In genomic region chr6:42744351-42744890, GRCh38 we compare ENCODE assay signal across 8 cellular contexts. TPM values are rescaled to one million over a fixed set of nuclear protein-coding genes. Genes with fewer than 3 reads are reported as not detected.
A peak's percentile ranks its signal among the peaks of the same experiment; 100 is the strongest.
DNase-seq lines count a peak whose midpoint lies in the region; ATAC-seq, FAIRE-seq and TF ChIP-seq lines count a peak whose summit lies in the region.

No MANE protein-coding gene starts in this region.

- peaks cover 24% of the 10 kb centered on the region for H3K79me2 ChIP-seq in HepG2 (ENCODE audit: insufficient read depth, low read length)

- no peak for TF ChIP-seq RAD21 in HepG2 (CRISPR knock-in tag; IDR thresholded peaks at IDR 0.05)

- no peaks in the 10 kb centered on the region; a peak in 1 of 5 replicates for H3K27me3 ChIP-seq in HepG2 (ENCODE audit: control insufficient read depth in 1 of 2, insufficient read depth in 2 of 2, low read length in 2 of 2)
- H3K27me3 ChIP-seq in tibial nerve = no peaks in the 10 kb centered on the region

- intact Hi-C loops in HepG2 (cut with micrococcal nuclease; ENCODE audit: unreplicated experiment) = loop anchor here (10.0 kb wide), 1 partner anchor 180 kb away; the partner anchor contains the start of gene UBR2

- POLR2A ChIA-PET in activated naive CD8-positive, alpha-beta T cell treated with anti-CD3 and anti-CD28 coated beads, Interleukin-2, amount 10 ng/mL, durations not matched to agents 7 days and 5 days (lab: Charles Lee) = interaction anchor here (0.9 to 8.0 kb wide), 7 partner anchors 15 to 181 kb away, joined by 3 to 450 read pairs (median 13); partner anchors contain the start of genes BICRAL, RPL7L1 and UBR2
- POLR2A ChIA-PET in HepG2 (lab: Yijun Ruan, JAX) = interaction anchor here (1.8 to 8.3 kb wide), 7 partner anchors 12 to 180 kb away, joined by 5 to 270 read pairs (median 21); partner anchors contain the start of genes BICRAL and UBR2

- no peaks in the 10 kb centered on the region for H3K27me3 Mint-ChIP-seq in activated naive CD8-positive, alpha-beta T cell treated with anti-CD3 and anti-CD28 coated beads, Interleukin-2, amount 10 ng/mL, durations not matched to agents 7 days and 5 days

- no peaks in the 10 kb centered on the region for H3K9me3 Mint-ChIP-seq in activated naive CD8-positive, alpha-beta T cell treated with anti-CD3 and anti-CD28 coated beads, Interleukin-2, amount 10 ng/mL, durations not matched to agents 7 days and 5 days

- H3K27ac ChIP-seq in HepG2 (ENCODE audit: extremely low read length, insufficient read depth, low read length) = peak overlapping the region; percentile 93
- peak overlapping the region in 1 of 4 donors; percentile 94 for H3K27ac ChIP-seq in tibial nerve

- H3K4me3 ChIP-seq in HepG2 (replicated peaks in 1 of 3; ENCODE audit: insufficient read depth in 1 of 3, low read depth in 2 of 3, low read length in 3 of 3) (peak overlapping the region; percentile 83 to 100 (median 99)), tibial nerve (peak overlapping the region; percentile 85 to 96 (median 94))

- peak overlapping the region; percentile 100 for H3K27ac Mint-ChIP-seq in activated naive CD8-positive, alpha-beta T cell treated with anti-CD3 and anti-CD28 coated beads, Interleukin-2, amount 10 ng/mL, durations not matched to agents 7 days and 5 days

- WGBS in HepG2 (ENCODE audit: low lambda C conversion rate) = 84% methylated on average over 21 of the region's 21 CpGs
- 69 to 71% methylated on average over 21 of the region's 21 CpGs for WGBS in tibial nerve, 2 donors

- no peak for FAIRE-seq in HepG2 (lab: Jason Lieb, UNC)
- FAIRE-seq in frontal cortex (lab: Jason Lieb, UNC) = no peak

- H3K36me3 ChIP-seq in HepG2 (replicated peaks in 1 of 2; ENCODE audit: control insufficient read depth in 1 of 2, insufficient read depth in 2 of 2, low read length in 2 of 2) (no peaks in the 10 kb centered on the region), tibial nerve (no peaks in the 10 kb centered on the region)

- H3K9ac ChIP-seq in HepG2 (ENCODE audit: insufficient read depth, low read depth, low read length) = peak overlapping the region; percentile 98

- peak overlapping the region; percentile 100 for H3K4me3 Mint-ChIP-seq in activated naive CD8-positive, alpha-beta T cell treated with anti-CD3 and anti-CD28 coated beads, Interleukin-2, amount 10 ng/mL, durations not matched to agents 7 days and 5 days

- H3K4me2 ChIP-seq in HepG2 (ENCODE audit: low read depth, low read length) = peak overlapping the region; percentile 96

- peaks cover 21% of the 10 kb centered on the region for H3K4me1 Mint-ChIP-seq in activated naive CD8-positive, alpha-beta T cell treated with anti-CD3 and anti-CD28 coated beads, Interleukin-2, amount 10 ng/mL, durations not matched to agents 7 days and 5 days

- in situ Hi-C loops in HepG2 (cut with HindIII; ENCODE audit: extremely low pct_ligation_motif_present, low pct_unique_long_range_greater_than_20kb) = no loop called here

- H4K20me1 ChIP-seq in HepG2 (ENCODE audit: insufficient read depth, low read length) = peaks cover 14% of the 10 kb centered on the region; the same call in 1 of the 2 replicates

- H3K9me3 ChIP-seq in HepG2 (ENCODE audit: low read length) (no peaks in the 10 kb centered on the region), tibial nerve (no peaks in the 10 kb centered on the region)

- CTCF ChIA-PET in HepG2 (lab: Yijun Ruan, JAX; ENCODE audit: low intra/inter-chr PET ratio, low total read pairs) = no interaction called here

- no peak for TF ChIP-seq POLR2A in HepG2 (IDR thresholded peaks at IDR 0.05; ENCODE audit: insufficient read depth in 1 of 2, low read depth in 2 of 2, low read length in 2 of 2)
- no peak for TF ChIP-seq POLR2A in tibial nerve (IDR thresholded peaks at IDR 0.05)

- no TSS peak for BruUV-seq in HepG2 (replicated peaks; lab: Mats Ljungman, UMichigan)

- no peak overlapping the region for H2AFZ ChIP-seq in HepG2 (ENCODE audit: low read length)

- DNase-seq in activated effector memory CD4-positive, alpha-beta T cell treated with anti-CD3 and anti-CD28 coated beads, Interleukin-2, amount 50 U/mL, for 16 hours = peak; percentile 50
- DNase-seq in activated effector memory CD4-positive, alpha-beta T cell treated with Interleukin-2 at 50 U/mL for 16 hours = no peak
- DNase-seq in activated naive CD8-positive, alpha-beta T cell treated with anti-CD3 and anti-CD28 coated beads, Interleukin-2, amount 10 ng/mL, durations not matched to agents 7 days and 5 days = no peak
- no peak for DNase-seq in HepG2 (ENCODE audit: low spot score)
- DNase-seq in tibial nerve (ENCODE audit: low spot score in 2 of 2) = no peak
- DNase-seq in NCI-H187 (lab: John Stamatoyannopoulos, UW) = no peak
- no peak for DNase-seq in cortex of kidney (lab: John Stamatoyannopoulos, UW)
- DNase-seq in frontal cortex (ENCODE audit: low spot score in 2 of 2) = no peak

- H3K4me1 ChIP-seq in HepG2 (ENCODE audit: insufficient read depth, low read length) = peaks cover 48% of the 10 kb centered on the region
- peaks cover 0 to 36% (median 22%) of the 10 kb centered on the region in 4 donors for H3K4me1 ChIP-seq in tibial nerve

- no peak for TF ChIP-seq CTCF in HepG2 (CRISPR knock-in tag; IDR thresholded peaks at IDR 0.05)
- no peak for TF ChIP-seq CTCF in tibial nerve (IDR thresholded peaks at IDR 0.05)

- no peak for TF ChIP-seq EP300 in HepG2 (IDR thresholded peaks at IDR 0.05; ENCODE audit: low read depth in 2 of 2, low read length in 2 of 2)
- TF ChIP-seq EP300 in HepG2 (CRISPR knock-in tag; IDR thresholded peaks at IDR 0.05; ENCODE audit: borderline replicate concordance) = no peak
- TF ChIP-seq EP300 in tibial nerve (IDR thresholded peaks at IDR 0.05) = no peak

- H3K36me3 Mint-ChIP-seq in activated naive CD8-positive, alpha-beta T cell treated with anti-CD3 and anti-CD28 coated beads, Interleukin-2, amount 10 ng/mL, durations not matched to agents 7 days and 5 days = peaks cover 17% of the 10 kb centered on the region

- no peak for ATAC-seq in activated naive CD8-positive, alpha-beta T cell treated with anti-CD3 and anti-CD28 coated beads, Interleukin-2, amount 10 ng/mL, durations not matched to agents 7 days and 5 days (ENCODE audit: low read depth)
- ATAC-seq in HepG2 = no peak

RNA-seq across cellular contexts. Expression of gene TBCC, which starts 1.5 kb away (rescaled TPM):
- total RNA-seq in activated naive CD8-positive, alpha-beta T cell treated with anti-CD3 and anti-CD28 coated beads, Interleukin-2, amount 10 ng/mL, durations not matched to agents 7 days and 5 days = 10 to 100 TPM; 48.6 to 50.4 TPM
- total RNA-seq in HepG2 (2016; rRNA removed; fragmentation: Illumina TruSeq; extraction: Trizol) (36.1 and 43.2 TPM in 2 replicates), tibial nerve (10 to 100 TPM; 20.7 to 29.4 (median 25.4) TPM), frontal cortex (79.1 TPM)
- total RNA-seq in HepG2 (2016; cell fraction: cytosol; rRNA removed; fragmentation: Illumina TruSeq; extraction: Trizol; ENCODE audit: low read depth) = 13.4 and 14.0 TPM in 2 replicates
- total RNA-seq in HepG2 (2016; cell fraction: insoluble cytoplasmic fraction; rRNA removed; fragmentation: Illumina TruSeq; extraction: Trizol) = 37.2 and 41.5 TPM in 2 replicates
- total RNA-seq in HepG2 (2016; cell fraction: membrane; rRNA removed; fragmentation: Illumina TruSeq; extraction: Trizol) = 20.4 and 22.9 TPM in 2 replicates
- 17.5 and 20.0 TPM in 2 replicates for total RNA-seq in HepG2 (2016; cell fraction: nucleus; rRNA removed; fragmentation: Illumina TruSeq; extraction: Trizol)
- 14.8 and 18.0 TPM in 2 replicates for polyA plus RNA-seq in HepG2 (2011; rRNA removed)
- 14.9 and 15.6 TPM in 2 replicates for polyA plus RNA-seq in HepG2 (2011; cell fraction: cytosol; rRNA removed)
- 12.6 and 13.8 TPM in 2 replicates for polyA plus RNA-seq in HepG2 (2011; cell fraction: nucleus; rRNA removed)
- 12.0 and 15.3 TPM in 2 replicates for polyA plus RNA-seq in HepG2 (2012)
- 5.2 and 5.5 TPM in 2 replicates for polyA plus RNA-seq in HepG2 (2016; cell fraction: cytosol; fragmentation: Illumina TruSeq; extraction: Trizol; ENCODE audit: low read depth)
- 26.8 and 28.7 TPM in 2 replicates for polyA plus RNA-seq in HepG2 (2016; cell fraction: insoluble cytoplasmic fraction; fragmentation: Illumina TruSeq; extraction: Trizol; ENCODE audit: low read depth)
- 7.8 and 9.2 TPM in 2 replicates for polyA plus RNA-seq in HepG2 (2016; cell fraction: membrane; fragmentation: Illumina TruSeq; extraction: Trizol; ENCODE audit: low read depth)
- 20.6 and 21.7 TPM in 2 replicates for polyA plus RNA-seq in HepG2 (2016; cell fraction: nucleus; fragmentation: Illumina TruSeq; extraction: Trizol; ENCODE audit: insufficient read depth, low read depth)
- 10.7 and 14.8 TPM in 2 replicates for polyA minus RNA-seq in HepG2 (2011; rRNA and poly(A)+ RNA removed; ENCODE audit: low replicate concordance)
- polyA minus RNA-seq in HepG2 (2011; cell fraction: cytosol; rRNA and poly(A)+ RNA removed) = 8.2 and 9.3 TPM in 2 replicates
- polyA minus RNA-seq in HepG2 (2011; cell fraction: nucleus; rRNA and poly(A)+ RNA removed) = 7.6 and 7.7 TPM in 2 replicates

RNA-seq across cellular contexts. Expression of gene PRPH2, which starts 22.0 kb away (rescaled TPM):
- under 1 TPM; 0.08 to 0.09 TPM for total RNA-seq in activated naive CD8-positive, alpha-beta T cell treated with anti-CD3 and anti-CD28 coated beads, Interleukin-2, amount 10 ng/mL, durations not matched to agents 7 days and 5 days
- 0.04 and 0.06 TPM in 2 replicates for total RNA-seq in HepG2 (2016; rRNA removed; fragmentation: Illumina TruSeq; extraction: Trizol)
- 0.10 TPM in 1 of 2 replicates, not detected in the other for total RNA-seq in HepG2 (2016; cell fraction: cytosol; rRNA removed; fragmentation: Illumina TruSeq; extraction: Trizol; ENCODE audit: low read depth)
- total RNA-seq in HepG2 (2016; cell fraction: insoluble cytoplasmic fraction; rRNA removed; fragmentation: Illumina TruSeq; extraction: Trizol) = 0.04 TPM in 1 of 2 replicates, not detected in the other
- total RNA-seq in HepG2 (2016; cell fraction: membrane; rRNA removed; fragmentation: Illumina TruSeq; extraction: Trizol) = 0.10 TPM in 1 of 2 replicates, not detected in the other
- total RNA-seq in HepG2 (2016; cell fraction: nucleus; rRNA removed; fragmentation: Illumina TruSeq; extraction: Trizol) = not detected in 2 replicates
- 0.03 and 0.05 TPM in 2 replicates for polyA plus RNA-seq in HepG2 (2011; rRNA removed)
- 0.05 TPM in 2 replicates for polyA plus RNA-seq in HepG2 (2011; cell fraction: cytosol; rRNA removed)
- 0.08 TPM in 1 of 2 replicates, not detected in the other for polyA plus RNA-seq in HepG2 (2011; cell fraction: nucleus; rRNA removed)
- polyA plus RNA-seq in HepG2 (2012) = not detected in 2 replicates
- not detected in 2 replicates for polyA plus RNA-seq in HepG2 (2016; cell fraction: cytosol; fragmentation: Illumina TruSeq; extraction: Trizol; ENCODE audit: low read depth)
- not detected in 2 replicates for polyA plus RNA-seq in HepG2 (2016; cell fraction: insoluble cytoplasmic fraction; fragmentation: Illumina TruSeq; extraction: Trizol; ENCODE audit: low read depth)
- not detected in 2 replicates for polyA plus RNA-seq in HepG2 (2016; cell fraction: membrane; fragmentation: Illumina TruSeq; extraction: Trizol; ENCODE audit: low read depth)
- polyA plus RNA-seq in HepG2 (2016; cell fraction: nucleus; fragmentation: Illumina TruSeq; extraction: Trizol; ENCODE audit: insufficient read depth, low read depth) = not detected in 2 replicates
- polyA minus RNA-seq in HepG2 (2011; rRNA and poly(A)+ RNA removed; ENCODE audit: low replicate concordance) = not detected in 2 replicates
- not detected in 2 replicates for polyA minus RNA-seq in HepG2 (2011; cell fraction: cytosol; rRNA and poly(A)+ RNA removed)
- polyA minus RNA-seq in HepG2 (2011; cell fraction: nucleus; rRNA and poly(A)+ RNA removed) = 0.12 TPM in 1 of 2 replicates, not detected in the other
- 1 to 10 TPM in 2 of 4 donors, under 1 TPM in 1, not detected in 1; 0.22 to 1.5 (median 1.2) TPM for total RNA-seq in tibial nerve
- 6.1 TPM for total RNA-seq in frontal cortex

RNA-seq across cellular contexts. Expression of gene BICRAL, which starts 37.4 kb away (rescaled TPM):
- total RNA-seq in activated naive CD8-positive, alpha-beta T cell treated with anti-CD3 and anti-CD28 coated beads, Interleukin-2, amount 10 ng/mL, durations not matched to agents 7 days and 5 days = 10 to 100 TPM; 28.3 to 29.6 TPM
- total RNA-seq in HepG2 (2016; rRNA removed; fragmentation: Illumina TruSeq; extraction: Trizol) = 5.0 and 6.8 TPM in 2 replicates
- 1.6 and 1.9 TPM in 2 replicates for total RNA-seq in HepG2 (2016; cell fraction: cytosol; rRNA removed; fragmentation: Illumina TruSeq; extraction: Trizol; ENCODE audit: low read depth)
- 4.5 and 6.4 TPM in 2 replicates for total RNA-seq in HepG2 (2016; cell fraction: insoluble cytoplasmic fraction; rRNA removed; fragmentation: Illumina TruSeq; extraction: Trizol)
- total RNA-seq in HepG2 (2016; cell fraction: membrane; rRNA removed; fragmentation: Illumina TruSeq; extraction: Trizol) = 4.8 and 5.3 TPM in 2 replicates
- total RNA-seq in HepG2 (2016; cell fraction: nucleus; rRNA removed; fragmentation: Illumina TruSeq; extraction: Trizol) = 4.9 and 6.1 TPM in 2 replicates
- 11.1 and 13.5 TPM in 2 replicates for polyA plus RNA-seq in HepG2 (2011; rRNA removed)
- 9.5 and 11.4 TPM in 2 replicates for polyA plus RNA-seq in HepG2 (2011; cell fraction: cytosol; rRNA removed)
- polyA plus RNA-seq in HepG2 (2011; cell fraction: nucleus; rRNA removed) = 9.0 and 9.1 TPM in 2 replicates
- 7.3 and 7.8 TPM in 2 replicates for polyA plus RNA-seq in HepG2 (2012)
- 0.24 and 0.26 TPM in 2 replicates for polyA plus RNA-seq in HepG2 (2016; cell fraction: cytosol; fragmentation: Illumina TruSeq; extraction: Trizol; ENCODE audit: low read depth)
- polyA plus RNA-seq in HepG2 (2016; cell fraction: insoluble cytoplasmic fraction; fragmentation: Illumina TruSeq; extraction: Trizol; ENCODE audit: low read depth) = 5.3 and 6.6 TPM in 2 replicates
- 1.5 and 1.7 TPM in 2 replicates for polyA plus RNA-seq in HepG2 (2016; cell fraction: membrane; fragmentation: Illumina TruSeq; extraction: Trizol; ENCODE audit: low read depth)
- polyA plus RNA-seq in HepG2 (2016; cell fraction: nucleus; fragmentation: Illumina TruSeq; extraction: Trizol; ENCODE audit: insufficient read depth, low read depth) = 8.7 and 9.2 TPM in 2 replicates
- polyA minus RNA-seq in HepG2 (2011; rRNA and poly(A)+ RNA removed; ENCODE audit: low replicate concordance) = 16.6 and 32.3 TPM in 2 replicates
- 14.7 and 15.5 TPM in 2 replicates for polyA minus RNA-seq in HepG2 (2011; cell fraction: cytosol; rRNA and poly(A)+ RNA removed)
- polyA minus RNA-seq in HepG2 (2011; cell fraction: nucleus; rRNA and poly(A)+ RNA removed) = 14.7 and 18.9 TPM in 2 replicates
- 10 to 100 TPM; 17.1 to 25.1 (median 23.2) TPM for total RNA-seq in tibial nerve
- total RNA-seq in frontal cortex = 23.2 TPM
